17 cellular contexts compared by ENCODE assay signal in the genomic region with DNA sequence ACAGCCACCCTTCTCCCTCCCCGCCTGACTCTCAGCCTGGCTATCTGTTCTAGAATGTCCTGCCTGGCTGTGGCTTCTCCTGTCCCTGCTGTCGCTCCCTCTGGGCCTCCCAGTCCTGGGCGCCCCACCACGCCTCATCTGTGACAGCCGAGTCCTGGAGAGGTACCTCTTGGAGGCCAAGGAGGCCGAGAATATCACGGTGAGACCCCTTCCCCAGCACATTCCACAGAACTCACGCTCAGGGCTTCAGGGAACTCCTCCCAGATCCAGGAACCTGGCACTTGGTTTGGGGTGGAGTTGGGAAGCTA. TPM values are rescaled to one million over a fixed set of nuclear protein-coding genes. Genes with fewer than 3 reads are reported as not detected.
A peak's percentile ranks its signal among the peaks of the same experiment; 100 is the strongest.
DNase-seq lines count a peak whose midpoint lies in the region; TF ChIP-seq lines count a peak whose summit lies in the region.
"Had no signal": no experiment of that assay in that cellular context is flagged by ENCODE, and none has a peak within 500 bp of the region (broad histone marks: within the 10 kb centered on the region; RNA-seq: fewer than 3 reads in every experiment).

No MANE protein-coding gene starts in this region.

- H3K36me3 ChIP-seq in HUES64 (ENCODE audit: insufficient read depth, low read length), result no peaks in the 10 kb centered on the region
- H3K36me3 ChIP-seq: BLaER1 had no signal

- TF ChIP-seq CTCF in glutamatergic neuron (IDR thresholded peaks at IDR 0.05; ENCODE audit: partially characterized antibody, unreplicated experiment), result no peak
- no peak for TF ChIP-seq CTCF in nephron progenitor cell (IDR thresholded peaks at IDR 0.05)

- H3K9me3 Mint-ChIP-seq in glutamatergic neuron (ENCODE audit: unreplicated experiment) (peaks cover 5% of the 10 kb centered on the region), nephron progenitor cell (peaks cover 25% of the 10 kb centered on the region)

- peak overlapping the region; percentile 68 for H3K4me3 Mint-ChIP-seq in glutamatergic neuron (ENCODE audit: unreplicated experiment)
- peak overlapping the region; percentile 55 for H3K4me3 Mint-ChIP-seq in nephron progenitor cell
- H3K4me3 Mint-ChIP-seq: CD4-positive, alpha-beta memory T cell had no signal

- WGBS in HUES64, result 89% methylated on average over 8 of the region's 8 CpGs

- peaks cover 13% of the 10 kb centered on the region for H3K27me3 Mint-ChIP-seq in glutamatergic neuron (ENCODE audit: unreplicated experiment)
- peaks cover 94% of the 10 kb centered on the region for H3K27me3 Mint-ChIP-seq in nephron progenitor cell (ENCODE audit: low read depth, poor library complexity)

- H3K4me1 ChIP-seq in HUES64 (ENCODE audit: insufficient read depth, low read length), result 0 out of 2 replicates have a peak, but pooled peaks cover 2% of the 10 kb centered on the region

- no peak overlapping the region for H3K27ac ChIP-seq in HUES64 (ENCODE audit: low read depth, low read length)
- H3K27ac ChIP-seq: BLaER1, KMS-11 had no signal

- H3K36me3 Mint-ChIP-seq in glutamatergic neuron (ENCODE audit: unreplicated experiment) (peaks cover 11% of the 10 kb centered on the region), nephron progenitor cell (ENCODE audit: low read depth) (peaks cover 9% of the 10 kb centered on the region)

- H3K4me1 Mint-ChIP-seq in glutamatergic neuron (ENCODE audit: low read depth, unreplicated experiment), result peaks cover 5% of the 10 kb centered on the region
- peaks cover 19% of the 10 kb centered on the region for H3K4me1 Mint-ChIP-seq in nephron progenitor cell

- no peaks in the 10 kb centered on the region for H3K9me3 ChIP-seq in HUES64 (ENCODE audit: insufficient read depth, low read depth, low read length)

- H3K27ac Mint-ChIP-seq in glutamatergic neuron (ENCODE audit: unreplicated experiment) (no peak overlapping the region), nephron progenitor cell (no peak overlapping the region)
- H3K27ac Mint-ChIP-seq: CD4-positive, alpha-beta memory T cell had no signal

- DNase-seq in glutamatergic neuron, result no peak
- no peak for DNase-seq in nephron progenitor cell
- DNase-seq in OCI-M2 (lab: John Stamatoyannopoulos, UW; ENCODE audit: unreplicated experiment), result no peak
- DNase-seq in stimulated activated CD4-positive, alpha-beta T cell treated with anti-CD3 and anti-CD28 coated beads, Interleukin-12 subunit alpha, Interleukin-12 subunit beta, amount 100 ng/mL, for 4 hours, result no peak
- no peak for DNase-seq in SKM-1 treated with dmso at 0.1 percent for 144 hours (lab: John Stamatoyannopoulos, UW; ENCODE audit: unreplicated experiment)
- DNase-seq: CD4-positive, alpha-beta memory T cell; MV-4-11; NCI-H1694 treated with DMSO at 0.1 percent for 48 hours; NCI-H510A; NCI-H748 treated with DMSO at 0.1 percent for 48 hours; NK-92 treated with Interleukin-12 subunit alpha and Interleukin-12 subunit beta, amount 100 ng/mL, for 24 hours; Right ventricle myocardium superior had no signal

- H3K4me3 ChIP-seq in HUES64 (ENCODE audit: low read length), result peak overlapping the region; percentile 53; the same call in 1 of the 2 replicates
- H3K4me3 ChIP-seq: BLaER1 had no signal

- H3K27me3 ChIP-seq in HUES64 (ENCODE audit: insufficient read depth, low read length), result peaks cover 52% of the 10 kb centered on the region

- no peak overlapping the region for H3K9ac ChIP-seq in HUES64 (ENCODE audit: low read depth, low read length)
- H3K9ac ChIP-seq: BLaER1, KMS-11 had no signal

RNA-seq across cellular contexts. Expression of gene EPO, which starts 1.2 kb away (rescaled TPM):
- polyA plus RNA-seq in HUES64 (2013, experiment 1 of 2), result not detected
- polyA plus RNA-seq in HUES64 (2013, experiment 2 of 2), result not detected
- not detected for total RNA-seq in glutamatergic neuron (ENCODE audit: unreplicated experiment)
- total RNA-seq: CD4-positive, alpha-beta memory T cell; Right ventricle myocardium superior had no signal
- polyA plus RNA-seq: CD4-positive, alpha-beta memory T cell had no signal

RNA-seq across cellular contexts. Expression of gene ZAN, which starts 11.9 kb away (rescaled TPM):
- polyA plus RNA-seq in HUES64 (2013, experiment 1 of 2), result not detected
- polyA plus RNA-seq in HUES64 (2013, experiment 2 of 2), result not detected
- not detected for total RNA-seq in glutamatergic neuron (ENCODE audit: unreplicated experiment)
- total RNA-seq: A673; CD4-positive, alpha-beta memory T cell; OCI-LY7; Right ventricle myocardium superior had no signal
- polyA plus RNA-seq: CD4-positive, alpha-beta memory T cell had no signal

RNA-seq across cellular contexts. Expression of gene POP7, which starts 15.5 kb away (rescaled TPM):
- 74.5 TPM for polyA plus RNA-seq in HUES64 (2013, experiment 1 of 2)
- 66.5 TPM for polyA plus RNA-seq in HUES64 (2013, experiment 2 of 2)
- 35.8 TPM for total RNA-seq in glutamatergic neuron (ENCODE audit: unreplicated experiment)

RNA-seq across cellular contexts. Expression of gene GIGYF1, which starts 27.4 kb away (rescaled TPM):
- polyA plus RNA-seq in HUES64 (2013, experiment 1 of 2), result 48.3 TPM
- 40.5 TPM for polyA plus RNA-seq in HUES64 (2013, experiment 2 of 2)
- total RNA-seq in glutamatergic neuron (ENCODE audit: unreplicated experiment), result 79.6 TPM

RNA-seq across cellular contexts. Expression of gene GNB2, which starts 47.9 kb away (rescaled TPM):
- polyA plus RNA-seq in HUES64 (2013, experiment 1 of 2), result 101 TPM
- 107 TPM for polyA plus RNA-seq in HUES64 (2013, experiment 2 of 2)
- 275 TPM for total RNA-seq in glutamatergic neuron (ENCODE audit: unreplicated experiment)
